Comparison of ENCODE assay signal across 1 cellular context in the genomic region with DNA sequence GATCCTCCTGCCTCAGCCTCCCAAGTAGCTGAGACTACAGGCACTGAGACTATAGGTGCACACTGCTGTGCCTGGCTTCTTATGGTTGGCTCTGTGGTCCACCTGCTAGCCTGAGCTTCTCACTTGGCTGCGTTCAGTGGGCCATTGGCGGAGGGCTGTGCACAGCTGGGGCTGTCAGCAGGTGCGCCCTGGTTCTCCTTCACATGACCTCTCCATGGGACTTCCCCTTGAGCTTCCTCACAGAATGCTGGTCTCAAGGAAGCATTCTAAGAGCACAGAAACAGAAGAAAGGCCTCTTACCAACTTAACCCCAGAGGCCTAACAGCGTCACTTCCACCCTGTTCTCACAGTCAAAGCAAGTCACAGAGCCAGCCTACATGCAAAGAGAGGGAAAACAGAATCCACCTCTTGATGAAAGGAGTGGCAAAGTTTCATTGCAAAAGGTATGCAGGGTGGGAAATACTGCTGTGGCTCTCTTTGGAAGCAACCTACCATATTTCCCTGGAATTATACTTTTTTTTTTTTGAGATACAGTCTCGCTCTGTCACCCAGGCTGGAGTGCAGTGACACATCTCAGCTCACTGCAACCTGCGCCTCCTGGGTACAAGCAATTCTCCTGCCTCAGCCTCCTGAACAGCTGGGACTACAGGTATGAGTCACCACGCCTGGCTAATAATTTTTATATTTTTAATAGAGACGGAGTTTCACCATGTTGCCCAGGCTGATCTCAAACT.
TF ChIP-seq lines count a peak whose summit lies in the region.

No MANE protein-coding gene starts in this region.

TF ChIP-seq in WTC11, 78 proteins besides CTCF, POLR2A, EP300 and RAD21 (continued from another document):
- TF ChIP-seq, protein P1, sequence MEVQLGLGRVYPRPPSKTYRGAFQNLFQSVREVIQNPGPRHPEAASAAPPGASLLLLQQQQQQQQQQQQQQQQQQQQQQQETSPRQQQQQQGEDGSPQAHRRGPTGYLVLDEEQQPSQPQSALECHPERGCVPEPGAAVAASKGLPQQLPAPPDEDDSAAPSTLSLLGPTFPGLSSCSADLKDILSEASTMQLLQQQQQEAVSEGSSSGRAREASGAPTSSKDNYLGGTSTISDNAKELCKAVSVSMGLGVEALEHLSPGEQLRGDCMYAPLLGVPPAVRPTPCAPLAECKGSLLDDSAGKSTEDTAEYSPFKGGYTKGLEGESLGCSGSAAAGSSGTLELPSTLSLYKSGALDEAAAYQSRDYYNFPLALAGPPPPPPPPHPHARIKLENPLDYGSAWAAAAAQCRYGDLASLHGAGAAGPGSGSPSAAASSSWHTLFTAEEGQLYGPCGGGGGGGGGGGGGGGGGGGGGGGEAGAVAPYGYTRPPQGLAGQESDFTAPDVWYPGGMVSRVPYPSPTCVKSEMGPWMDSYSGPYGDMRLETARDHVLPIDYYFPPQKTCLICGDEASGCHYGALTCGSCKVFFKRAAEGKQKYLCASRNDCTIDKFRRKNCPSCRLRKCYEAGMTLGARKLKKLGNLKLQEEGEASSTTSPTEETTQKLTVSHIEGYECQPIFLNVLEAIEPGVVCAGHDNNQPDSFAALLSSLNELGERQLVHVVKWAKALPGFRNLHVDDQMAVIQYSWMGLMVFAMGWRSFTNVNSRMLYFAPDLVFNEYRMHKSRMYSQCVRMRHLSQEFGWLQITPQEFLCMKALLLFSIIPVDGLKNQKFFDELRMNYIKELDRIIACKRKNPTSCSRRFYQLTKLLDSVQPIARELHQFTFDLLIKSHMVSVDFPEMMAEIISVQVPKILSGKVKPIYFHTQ (CRISPR knock-in tag; IDR thresholded peaks at IDR 0.05): no peak
- TF ChIP-seq ELF4 (CRISPR knock-in tag; IDR thresholded peaks at IDR 0.05; ENCODE audit: low read depth) (no peak), TCF7 (CRISPR knock-in tag; IDR thresholded peaks at IDR 0.05; ENCODE audit: low read depth) (no peak), KAT7 (CRISPR knock-in tag; IDR thresholded peaks at IDR 0.05; ENCODE audit: borderline replicate concordance) (no peak), ZNF671 (CRISPR knock-in tag; IDR thresholded peaks at IDR 0.05) (no peak), SP1 (CRISPR knock-in tag; conservative IDR thresholded peaks at IDR 0.05) (no peak), SOX15 (CRISPR knock-in tag; IDR thresholded peaks at IDR 0.05) (no peak), NFYB (CRISPR knock-in tag; conservative IDR thresholded peaks at IDR 0.05; ENCODE audit: low read depth) (no peak), OVOL2 (CRISPR knock-in tag; IDR thresholded peaks at IDR 0.05; ENCODE audit: borderline replicate concordance) (no peak)
- TF ChIP-seq, protein P2, sequence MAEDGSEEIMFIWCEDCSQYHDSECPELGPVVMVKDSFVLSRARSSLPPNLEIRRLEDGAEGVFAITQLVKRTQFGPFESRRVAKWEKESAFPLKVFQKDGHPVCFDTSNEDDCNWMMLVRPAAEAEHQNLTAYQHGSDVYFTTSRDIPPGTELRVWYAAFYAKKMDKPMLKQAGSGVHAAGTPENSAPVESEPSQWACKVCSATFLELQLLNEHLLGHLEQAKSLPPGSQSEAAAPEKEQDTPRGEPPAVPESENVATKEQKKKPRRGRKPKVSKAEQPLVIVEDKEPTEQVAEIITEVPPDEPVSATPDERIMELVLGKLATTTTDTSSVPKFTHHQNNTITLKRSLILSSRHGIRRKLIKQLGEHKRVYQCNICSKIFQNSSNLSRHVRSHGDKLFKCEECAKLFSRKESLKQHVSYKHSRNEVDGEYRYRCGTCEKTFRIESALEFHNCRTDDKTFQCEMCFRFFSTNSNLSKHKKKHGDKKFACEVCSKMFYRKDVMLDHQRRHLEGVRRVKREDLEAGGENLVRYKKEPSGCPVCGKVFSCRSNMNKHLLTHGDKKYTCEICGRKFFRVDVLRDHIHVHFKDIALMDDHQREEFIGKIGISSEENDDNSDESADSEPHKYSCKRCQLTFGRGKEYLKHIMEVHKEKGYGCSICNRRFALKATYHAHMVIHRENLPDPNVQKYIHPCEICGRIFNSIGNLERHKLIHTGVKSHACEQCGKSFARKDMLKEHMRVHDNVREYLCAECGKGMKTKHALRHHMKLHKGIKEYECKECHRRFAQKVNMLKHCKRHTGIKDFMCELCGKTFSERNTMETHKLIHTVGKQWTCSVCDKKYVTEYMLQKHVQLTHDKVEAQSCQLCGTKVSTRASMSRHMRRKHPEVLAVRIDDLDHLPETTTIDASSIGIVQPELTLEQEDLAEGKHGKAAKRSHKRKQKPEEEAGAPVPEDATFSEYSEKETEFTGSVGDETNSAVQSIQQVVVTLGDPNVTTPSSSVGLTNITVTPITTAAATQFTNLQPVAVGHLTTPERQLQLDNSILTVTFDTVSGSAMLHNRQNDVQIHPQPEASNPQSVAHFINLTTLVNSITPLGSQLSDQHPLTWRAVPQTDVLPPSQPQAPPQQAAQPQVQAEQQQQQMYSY (CRISPR knock-in tag; IDR thresholded peaks at IDR 0.05): no peak
- TF ChIP-seq, protein P3, sequence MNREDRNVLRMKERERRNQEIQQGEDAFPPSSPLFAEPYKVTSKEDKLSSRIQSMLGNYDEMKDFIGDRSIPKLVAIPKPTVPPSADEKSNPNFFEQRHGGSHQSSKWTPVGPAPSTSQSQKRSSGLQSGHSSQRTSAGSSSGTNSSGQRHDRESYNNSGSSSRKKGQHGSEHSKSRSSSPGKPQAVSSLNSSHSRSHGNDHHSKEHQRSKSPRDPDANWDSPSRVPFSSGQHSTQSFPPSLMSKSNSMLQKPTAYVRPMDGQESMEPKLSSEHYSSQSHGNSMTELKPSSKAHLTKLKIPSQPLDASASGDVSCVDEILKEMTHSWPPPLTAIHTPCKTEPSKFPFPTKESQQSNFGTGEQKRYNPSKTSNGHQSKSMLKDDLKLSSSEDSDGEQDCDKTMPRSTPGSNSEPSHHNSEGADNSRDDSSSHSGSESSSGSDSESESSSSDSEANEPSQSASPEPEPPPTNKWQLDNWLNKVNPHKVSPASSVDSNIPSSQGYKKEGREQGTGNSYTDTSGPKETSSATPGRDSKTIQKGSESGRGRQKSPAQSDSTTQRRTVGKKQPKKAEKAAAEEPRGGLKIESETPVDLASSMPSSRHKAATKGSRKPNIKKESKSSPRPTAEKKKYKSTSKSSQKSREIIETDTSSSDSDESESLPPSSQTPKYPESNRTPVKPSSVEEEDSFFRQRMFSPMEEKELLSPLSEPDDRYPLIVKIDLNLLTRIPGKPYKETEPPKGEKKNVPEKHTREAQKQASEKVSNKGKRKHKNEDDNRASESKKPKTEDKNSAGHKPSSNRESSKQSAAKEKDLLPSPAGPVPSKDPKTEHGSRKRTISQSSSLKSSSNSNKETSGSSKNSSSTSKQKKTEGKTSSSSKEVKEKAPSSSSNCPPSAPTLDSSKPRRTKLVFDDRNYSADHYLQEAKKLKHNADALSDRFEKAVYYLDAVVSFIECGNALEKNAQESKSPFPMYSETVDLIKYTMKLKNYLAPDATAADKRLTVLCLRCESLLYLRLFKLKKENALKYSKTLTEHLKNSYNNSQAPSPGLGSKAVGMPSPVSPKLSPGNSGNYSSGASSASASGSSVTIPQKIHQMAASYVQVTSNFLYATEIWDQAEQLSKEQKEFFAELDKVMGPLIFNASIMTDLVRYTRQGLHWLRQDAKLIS (CRISPR knock-in tag; IDR thresholded peaks at IDR 0.05; ENCODE audit: borderline replicate concordance): no peak
- TF ChIP-seq, protein P4, sequence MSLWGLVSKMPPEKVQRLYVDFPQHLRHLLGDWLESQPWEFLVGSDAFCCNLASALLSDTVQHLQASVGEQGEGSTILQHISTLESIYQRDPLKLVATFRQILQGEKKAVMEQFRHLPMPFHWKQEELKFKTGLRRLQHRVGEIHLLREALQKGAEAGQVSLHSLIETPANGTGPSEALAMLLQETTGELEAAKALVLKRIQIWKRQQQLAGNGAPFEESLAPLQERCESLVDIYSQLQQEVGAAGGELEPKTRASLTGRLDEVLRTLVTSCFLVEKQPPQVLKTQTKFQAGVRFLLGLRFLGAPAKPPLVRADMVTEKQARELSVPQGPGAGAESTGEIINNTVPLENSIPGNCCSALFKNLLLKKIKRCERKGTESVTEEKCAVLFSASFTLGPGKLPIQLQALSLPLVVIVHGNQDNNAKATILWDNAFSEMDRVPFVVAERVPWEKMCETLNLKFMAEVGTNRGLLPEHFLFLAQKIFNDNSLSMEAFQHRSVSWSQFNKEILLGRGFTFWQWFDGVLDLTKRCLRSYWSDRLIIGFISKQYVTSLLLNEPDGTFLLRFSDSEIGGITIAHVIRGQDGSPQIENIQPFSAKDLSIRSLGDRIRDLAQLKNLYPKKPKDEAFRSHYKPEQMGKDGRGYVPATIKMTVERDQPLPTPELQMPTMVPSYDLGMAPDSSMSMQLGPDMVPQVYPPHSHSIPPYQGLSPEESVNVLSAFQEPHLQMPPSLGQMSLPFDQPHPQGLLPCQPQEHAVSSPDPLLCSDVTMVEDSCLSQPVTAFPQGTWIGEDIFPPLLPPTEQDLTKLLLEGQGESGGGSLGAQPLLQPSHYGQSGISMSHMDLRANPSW (CRISPR knock-in tag; conservative IDR thresholded peaks at IDR 0.05; ENCODE audit: low read depth): no peak
